Comparison of ENCODE assay signal across 1 cellular context in the genomic region with DNA sequence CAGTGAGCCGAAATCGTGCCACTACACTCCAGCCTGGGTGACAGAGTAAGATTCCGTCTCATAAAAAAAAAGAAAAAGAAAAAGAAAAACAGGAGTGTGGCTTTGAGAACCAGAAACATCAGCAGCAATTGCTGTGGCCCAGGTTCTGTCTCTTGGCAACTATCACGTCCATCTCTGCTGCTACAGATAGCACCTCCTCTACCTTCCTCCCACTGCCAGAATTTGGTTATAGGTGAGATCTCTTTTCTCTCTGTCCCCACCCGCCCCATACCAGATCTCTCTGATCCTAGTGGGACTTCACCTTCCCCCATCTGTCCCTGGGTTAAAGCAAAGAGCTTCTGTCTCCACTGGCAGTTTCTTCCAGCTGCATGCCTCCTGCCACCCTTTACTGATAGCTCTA.
TF ChIP-seq lines count a peak whose summit lies in the region.

No MANE protein-coding gene starts in this region.

TF ChIP-seq in K562, 482 proteins besides CTCF, POLR2A, EP300 and RAD21:
- no peak for TF ChIP-seq POLR2B (IDR thresholded peaks at IDR 0.05; ENCODE audit: low read depth, partially characterized antibody)
- peak; percentile 62; the same call in 1 of the 2 replicates for TF ChIP-seq RFX1 (IDR thresholded peaks at IDR 0.05)
